Comparison of ENCODE assay signal across 14 cellular contexts in the genomic region with DNA sequence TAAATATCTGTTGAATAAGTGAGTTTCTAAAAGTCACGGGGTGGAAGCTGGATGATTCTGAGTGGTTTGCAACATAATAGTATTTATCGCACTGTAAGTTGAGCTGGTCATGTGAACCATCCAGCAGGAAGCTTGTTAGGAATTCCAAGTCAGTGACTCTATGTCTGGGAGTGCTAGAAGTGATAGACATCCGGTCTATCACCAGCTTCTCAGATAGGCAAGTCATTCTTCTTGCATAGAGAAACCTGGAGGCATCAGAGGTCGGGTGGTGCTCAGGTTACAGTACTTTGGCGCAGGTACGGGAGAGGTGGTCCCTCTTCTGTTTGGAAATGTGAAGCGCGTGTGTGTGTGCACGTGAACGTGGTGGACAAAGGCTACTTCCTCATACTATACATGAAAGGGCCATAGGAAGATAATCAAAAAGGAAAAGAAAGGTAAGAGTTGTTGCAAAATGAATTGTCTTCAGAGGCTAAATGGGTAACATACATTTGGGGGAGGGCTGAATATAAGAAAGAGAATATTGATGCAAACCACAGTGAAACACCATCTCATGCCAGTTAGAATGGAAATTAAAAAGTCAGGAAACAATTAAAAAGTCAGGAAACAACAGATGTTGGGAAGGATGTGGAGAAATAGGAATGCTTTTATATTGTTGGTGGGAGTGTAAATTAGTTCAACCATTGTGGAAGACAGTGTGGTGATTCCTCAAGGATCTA.
A peak's percentile ranks its signal among the peaks of the same experiment; 100 is the strongest.
DNase-seq lines count a peak whose midpoint lies in the region; TF ChIP-seq lines count a peak whose summit lies in the region.
"Had no signal": no experiment of that assay in that cellular context is flagged by ENCODE, and none has a peak within 500 bp of the region (broad histone marks: within the 10 kb centered on the region; RNA-seq: fewer than 3 reads in every experiment).

No MANE protein-coding gene starts in this region.

- DNase-seq in AG04450 (ENCODE audit: low read depth, low spot score) (peak; percentile 85), brain microvascular endothelial cell (peak; percentile 41), kidney glomerular epithelial cell (lab: John Stamatoyannopoulos, UW) (peak; percentile 65), T1000 (lab: John Stamatoyannopoulos, UW) (no peak), HAP-1 (ENCODE audit: low spot score in 2 of 2) (no peak), Karpas-422 (no peak)
- no peak for DNase-seq in activated naive CD4-positive, alpha-beta T cell treated with anti-CD3 and anti-CD28 coated beads, Interleukin-2, amount 50 U/mL, for 16 hours
- DNase-seq: AML-193, mucosa of descending colon, NCI-H2171 treated with DMSO at 0.1 percent for 48 hours, SHP77, small intestine had no signal

- H3K4me2 ChIP-seq in Karpas-422 (ENCODE audit: low read depth, low read length, poor library complexity, severe bottlenecking): no peak overlapping the region

- peak overlapping the region; percentile 79 for H3K27ac ChIP-seq in AG04450 (ENCODE audit: low read depth, low read length)
- H3K27ac ChIP-seq in HUES48 (ENCODE audit: low read depth, low read length): peak overlapping the region; percentile 27
- H3K27ac ChIP-seq in brain microvascular endothelial cell: peak overlapping the region; percentile 32
- no peak overlapping the region for H3K27ac ChIP-seq in Karpas-422 (ENCODE audit: low read length)

- TF ChIP-seq CTCF in AG04450 (IDR thresholded peaks at IDR 0.05; ENCODE audit: low read depth, low read length) (no peak), brain microvascular endothelial cell (IDR thresholded peaks at IDR 0.05; ENCODE audit: low read depth, low read length, missing control alignments) (no peak)

- H2AFZ ChIP-seq in Karpas-422 (ENCODE audit: low read length): no peak overlapping the region

- no peaks in the 10 kb centered on the region for H4K20me1 ChIP-seq in Karpas-422 (ENCODE audit: insufficient read depth, low read depth, low read length)

- no peaks in the 10 kb centered on the region for H3K79me2 ChIP-seq in Karpas-422 (ENCODE audit: low read length)

- H3K9me3 ChIP-seq in AG04450 (ENCODE audit: control insufficient read depth, insufficient read depth, low read length): no peaks in the 10 kb centered on the region
- no peaks in the 10 kb centered on the region for H3K9me3 ChIP-seq in HUES48 (ENCODE audit: control insufficient read depth, insufficient read depth, low read length)
- no peaks in the 10 kb centered on the region for H3K9me3 ChIP-seq in HAP-1
- 0 out of 2 replicates have a peak, but pooled peaks cover 3% of the 10 kb centered on the region for H3K9me3 ChIP-seq in Karpas-422 (ENCODE audit: low read length)
- H3K9me3 ChIP-seq: mucosa of descending colon had no signal

- POLR2A ChIA-PET in AG04450 (lab: Yijun Ruan, JAX): interaction anchor here (1.5 kb wide), 1 partner anchor 39 kb away, joined by 8 read pairs; no protein-coding TSS in a partner anchor

- H3K4me3 ChIP-seq in AG04450 (ENCODE audit: low read depth, low read length) (no peak overlapping the region), HUES48 (ENCODE audit: low read depth, low read length) (no peak overlapping the region), brain microvascular endothelial cell (ENCODE audit: low read depth, low read length) (no peak overlapping the region), HAP-1 (no peak overlapping the region), Karpas-422 (ENCODE audit: low read length) (no peak overlapping the region)
- H3K4me3 ChIP-seq: K562, mucosa of descending colon had no signal

- CTCF ChIA-PET in AG04450 (lab: Charles Lee): no interaction called here

- H3K9ac ChIP-seq in HUES48 (ENCODE audit: low read depth, low read length) (no peak overlapping the region), Karpas-422 (ENCODE audit: low read length) (no peak overlapping the region)

- in situ Hi-C loops in brain microvascular endothelial cell (cut with HindIII; ENCODE audit: low pct_ligation_motif_present, low sequenced_read_pairs): no loop called here
- in situ Hi-C loops in HAP-1 (cut with MboI; ENCODE audit: low sequenced_read_pairs): no loop called here

- H3K4me1 ChIP-seq in HUES48 (ENCODE audit: control insufficient read depth, insufficient read depth, low read length) (no peaks in the 10 kb centered on the region), HAP-1 (peaks cover 11% of the 10 kb centered on the region), Karpas-422 (ENCODE audit: low read length) (no peaks in the 10 kb centered on the region)

- no peaks in the 10 kb centered on the region for H3K36me3 ChIP-seq in HUES48 (ENCODE audit: control insufficient read depth, insufficient read depth, low read length)
- no peaks in the 10 kb centered on the region for H3K36me3 ChIP-seq in brain microvascular endothelial cell (replicated peaks)
- no peaks in the 10 kb centered on the region for H3K36me3 ChIP-seq in HAP-1 (replicated peaks)
- H3K36me3 ChIP-seq in Karpas-422 (ENCODE audit: insufficient read depth, low read length): no peaks in the 10 kb centered on the region

- H3K27me3 ChIP-seq in AG04450 (ENCODE audit: control insufficient read depth, insufficient read depth, low read length): no peaks in the 10 kb centered on the region
- no peaks in the 10 kb centered on the region for H3K27me3 ChIP-seq in HUES48 (ENCODE audit: control insufficient read depth, insufficient read depth, low read length)
- H3K27me3 ChIP-seq in brain microvascular endothelial cell (replicated peaks): no peaks in the 10 kb centered on the region
- H3K27me3 ChIP-seq in HAP-1 (ENCODE audit: low read depth): no peaks in the 10 kb centered on the region
- no peaks in the 10 kb centered on the region for H3K27me3 ChIP-seq in Karpas-422 (ENCODE audit: low read length)

- H3K9me2 ChIP-seq in Karpas-422 (replicated peaks; ENCODE audit: insufficient read depth, low read length): no peaks in the 10 kb centered on the region

Comparison
In these comparisons a context has a peak if more than half of its experiments do, and no peak if none do; other contexts are left out.
1. DNase-seq: peak in AG04450 (single experiment), brain microvascular endothelial cell (single experiment) and kidney glomerular epithelial cell (single experiment); none in T1000 (single experiment), HAP-1 (0 of 2), Karpas-422 (single experiment) and activated naive CD4-positive, alpha-beta T cell treated with anti-CD3 and anti-CD28 coated beads, Interleukin-2, amount 50 U/mL, for 16 hours (single experiment).